ENCODE assay signal across 1 cellular context in the genomic region with DNA sequence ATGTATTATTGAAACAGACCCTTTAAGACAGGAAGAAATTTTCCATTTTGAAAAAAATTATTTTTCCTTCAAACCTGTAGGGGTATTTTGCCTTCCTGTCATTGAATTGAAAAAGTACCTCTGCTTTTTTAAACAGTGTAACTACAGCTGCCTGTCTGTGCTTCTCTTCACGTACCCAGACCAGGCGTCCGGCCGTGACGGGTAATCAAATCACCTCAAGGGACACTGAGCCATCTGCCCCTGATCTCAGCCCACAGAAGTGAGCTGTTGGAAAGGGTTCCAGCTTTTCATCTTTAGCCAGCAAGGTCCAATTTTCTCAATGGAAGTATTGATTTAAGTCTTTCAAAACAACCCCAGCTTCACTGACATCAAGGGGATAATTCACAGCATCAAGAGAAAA.
TF ChIP-seq lines count a peak whose summit lies in the region.

No MANE protein-coding gene starts in this region.

TF ChIP-seq in HepG2, 621 proteins besides CTCF, POLR2A, EP300 and RAD21 (continued from another document):
- TF ChIP-seq HNF1B (CRISPR knock-in tag; IDR thresholded peaks at IDR 0.05) (no peak), ZNF567 (CRISPR knock-in tag; IDR thresholded peaks at IDR 0.05; ENCODE audit: borderline replicate concordance) (no peak)
- TF ChIP-seq, protein P1, sequence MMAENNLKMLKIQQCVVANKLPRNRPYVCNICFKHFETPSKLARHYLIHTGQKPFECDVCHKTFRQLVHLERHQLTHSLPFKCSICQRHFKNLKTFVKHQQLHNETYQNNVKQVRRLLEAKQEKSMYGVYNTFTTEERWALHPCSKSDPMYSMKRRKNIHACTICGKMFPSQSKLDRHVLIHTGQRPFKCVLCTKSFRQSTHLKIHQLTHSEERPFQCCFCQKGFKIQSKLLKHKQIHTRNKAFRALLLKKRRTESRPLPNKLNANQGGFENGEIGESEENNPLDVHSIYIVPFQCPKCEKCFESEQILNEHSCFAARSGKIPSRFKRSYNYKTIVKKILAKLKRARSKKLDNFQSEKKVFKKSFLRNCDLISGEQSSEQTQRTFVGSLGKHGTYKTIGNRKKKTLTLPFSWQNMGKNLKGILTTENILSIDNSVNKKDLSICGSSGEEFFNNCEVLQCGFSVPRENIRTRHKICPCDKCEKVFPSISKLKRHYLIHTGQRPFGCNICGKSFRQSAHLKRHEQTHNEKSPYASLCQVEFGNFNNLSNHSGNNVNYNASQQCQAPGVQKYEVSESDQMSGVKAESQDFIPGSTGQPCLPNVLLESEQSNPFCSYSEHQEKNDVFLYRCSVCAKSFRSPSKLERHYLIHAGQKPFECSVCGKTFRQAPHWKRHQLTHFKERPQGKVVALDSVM (CRISPR knock-in tag; IDR thresholded peaks at IDR 0.05) = no peak
